2 cellular contexts compared by ENCODE assay signal in the genomic region with DNA sequence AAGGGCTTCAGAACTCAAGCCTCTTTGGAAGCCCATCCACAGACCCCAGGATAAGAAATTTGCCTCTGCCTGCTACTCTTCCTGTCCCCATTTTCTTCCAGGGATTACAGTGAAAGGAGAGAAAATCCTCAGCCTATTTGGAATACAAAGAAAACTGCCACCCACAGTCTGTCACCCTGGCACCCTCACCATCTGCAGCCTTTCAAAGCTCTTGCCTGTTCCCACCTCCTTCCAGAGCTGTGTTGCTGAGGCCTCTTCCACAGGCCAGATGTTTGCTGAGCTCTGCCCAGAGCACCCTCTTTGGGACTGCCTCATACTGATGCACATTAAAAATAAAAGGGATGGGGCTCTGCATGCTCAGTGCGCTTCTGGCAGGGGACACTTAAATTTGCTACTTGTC.
TF ChIP-seq lines count a peak whose summit lies in the region.

No MANE protein-coding gene starts in this region.

TF ChIP-seq in HepG2, 621 proteins besides CTCF, POLR2A, EP300 and RAD21 (continued from another document):
- TF ChIP-seq, protein P1, sequence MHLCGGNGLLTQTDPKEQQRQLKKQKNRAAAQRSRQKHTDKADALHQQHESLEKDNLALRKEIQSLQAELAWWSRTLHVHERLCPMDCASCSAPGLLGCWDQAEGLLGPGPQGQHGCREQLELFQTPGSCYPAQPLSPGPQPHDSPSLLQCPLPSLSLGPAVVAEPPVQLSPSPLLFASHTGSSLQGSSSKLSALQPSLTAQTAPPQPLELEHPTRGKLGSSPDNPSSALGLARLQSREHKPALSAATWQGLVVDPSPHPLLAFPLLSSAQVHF (CRISPR knock-in tag; IDR thresholded peaks at IDR 0.05) = no peak

TF ChIP-seq in WTC11, 78 proteins besides CTCF, POLR2A, EP300 and RAD21 (continued from another document):
- TF ChIP-seq SOX15 (CRISPR knock-in tag; IDR thresholded peaks at IDR 0.05) (no peak), CREM (CRISPR knock-in tag; IDR thresholded peaks at IDR 0.05) (no peak), ZNF671 (CRISPR knock-in tag; IDR thresholded peaks at IDR 0.05) (no peak), HMGA2 (CRISPR knock-in tag; IDR thresholded peaks at IDR 0.05) (no peak), ZNF219 (CRISPR knock-in tag; IDR thresholded peaks at IDR 0.05; ENCODE audit: borderline replicate concordance) (no peak), KAT7 (CRISPR knock-in tag; IDR thresholded peaks at IDR 0.05; ENCODE audit: borderline replicate concordance) (no peak), SMAD4 (CRISPR knock-in tag; IDR thresholded peaks at IDR 0.05) (no peak), TEAD1 (CRISPR knock-in tag; IDR thresholded peaks at IDR 0.05) (no peak), FOXJ3 (CRISPR knock-in tag; IDR thresholded peaks at IDR 0.05; ENCODE audit: borderline replicate concordance) (no peak), RELA (CRISPR knock-in tag; IDR thresholded peaks at IDR 0.05; ENCODE audit: borderline replicate concordance) (no peak), JUN (CRISPR knock-in tag; IDR thresholded peaks at IDR 0.05) (no peak), OVOL2 (CRISPR knock-in tag; IDR thresholded peaks at IDR 0.05; ENCODE audit: borderline replicate concordance) (no peak), NR1H2 (CRISPR knock-in tag; IDR thresholded peaks at IDR 0.05) (no peak), NR2C2 (CRISPR knock-in tag; IDR thresholded peaks at IDR 0.05) (no peak), NR3C1 (CRISPR knock-in tag; conservative IDR thresholded peaks at IDR 0.05; ENCODE audit: low read depth) (no peak)
- TF ChIP-seq, protein P2, sequence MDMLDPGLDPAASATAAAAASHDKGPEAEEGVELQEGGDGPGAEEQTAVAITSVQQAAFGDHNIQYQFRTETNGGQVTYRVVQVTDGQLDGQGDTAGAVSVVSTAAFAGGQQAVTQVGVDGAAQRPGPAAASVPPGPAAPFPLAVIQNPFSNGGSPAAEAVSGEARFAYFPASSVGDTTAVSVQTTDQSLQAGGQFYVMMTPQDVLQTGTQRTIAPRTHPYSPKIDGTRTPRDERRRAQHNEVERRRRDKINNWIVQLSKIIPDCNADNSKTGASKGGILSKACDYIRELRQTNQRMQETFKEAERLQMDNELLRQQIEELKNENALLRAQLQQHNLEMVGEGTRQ (CRISPR knock-in tag; IDR thresholded peaks at IDR 0.05) = no peak
- TF ChIP-seq, protein P3, sequence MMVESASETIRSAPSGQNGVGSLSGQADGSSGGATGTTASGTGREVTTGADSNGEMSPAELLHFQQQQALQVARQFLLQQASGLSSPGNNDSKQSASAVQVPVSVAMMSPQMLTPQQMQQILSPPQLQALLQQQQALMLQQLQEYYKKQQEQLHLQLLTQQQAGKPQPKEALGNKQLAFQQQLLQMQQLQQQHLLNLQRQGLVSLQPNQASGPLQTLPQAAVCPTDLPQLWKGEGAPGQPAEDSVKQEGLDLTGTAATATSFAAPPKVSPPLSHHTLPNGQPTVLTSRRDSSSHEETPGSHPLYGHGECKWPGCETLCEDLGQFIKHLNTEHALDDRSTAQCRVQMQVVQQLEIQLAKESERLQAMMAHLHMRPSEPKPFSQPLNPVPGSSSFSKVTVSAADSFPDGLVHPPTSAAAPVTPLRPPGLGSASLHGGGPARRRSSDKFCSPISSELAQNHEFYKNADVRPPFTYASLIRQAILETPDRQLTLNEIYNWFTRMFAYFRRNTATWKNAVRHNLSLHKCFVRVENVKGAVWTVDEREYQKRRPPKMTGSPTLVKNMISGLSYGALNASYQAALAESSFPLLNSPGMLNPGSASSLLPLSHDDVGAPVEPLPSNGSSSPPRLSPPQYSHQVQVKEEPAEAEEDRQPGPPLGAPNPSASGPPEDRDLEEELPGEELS (CRISPR knock-in tag; IDR thresholded peaks at IDR 0.05) = no peak
- TF ChIP-seq, protein P4, sequence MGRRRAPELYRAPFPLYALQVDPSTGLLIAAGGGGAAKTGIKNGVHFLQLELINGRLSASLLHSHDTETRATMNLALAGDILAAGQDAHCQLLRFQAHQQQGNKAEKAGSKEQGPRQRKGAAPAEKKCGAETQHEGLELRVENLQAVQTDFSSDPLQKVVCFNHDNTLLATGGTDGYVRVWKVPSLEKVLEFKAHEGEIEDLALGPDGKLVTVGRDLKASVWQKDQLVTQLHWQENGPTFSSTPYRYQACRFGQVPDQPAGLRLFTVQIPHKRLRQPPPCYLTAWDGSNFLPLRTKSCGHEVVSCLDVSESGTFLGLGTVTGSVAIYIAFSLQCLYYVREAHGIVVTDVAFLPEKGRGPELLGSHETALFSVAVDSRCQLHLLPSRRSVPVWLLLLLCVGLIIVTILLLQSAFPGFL (CRISPR knock-in tag; IDR thresholded peaks at IDR 0.05; ENCODE audit: borderline replicate concordance) = no peak
